ENCODE assay signal across 9 cellular contexts in the genomic region with DNA sequence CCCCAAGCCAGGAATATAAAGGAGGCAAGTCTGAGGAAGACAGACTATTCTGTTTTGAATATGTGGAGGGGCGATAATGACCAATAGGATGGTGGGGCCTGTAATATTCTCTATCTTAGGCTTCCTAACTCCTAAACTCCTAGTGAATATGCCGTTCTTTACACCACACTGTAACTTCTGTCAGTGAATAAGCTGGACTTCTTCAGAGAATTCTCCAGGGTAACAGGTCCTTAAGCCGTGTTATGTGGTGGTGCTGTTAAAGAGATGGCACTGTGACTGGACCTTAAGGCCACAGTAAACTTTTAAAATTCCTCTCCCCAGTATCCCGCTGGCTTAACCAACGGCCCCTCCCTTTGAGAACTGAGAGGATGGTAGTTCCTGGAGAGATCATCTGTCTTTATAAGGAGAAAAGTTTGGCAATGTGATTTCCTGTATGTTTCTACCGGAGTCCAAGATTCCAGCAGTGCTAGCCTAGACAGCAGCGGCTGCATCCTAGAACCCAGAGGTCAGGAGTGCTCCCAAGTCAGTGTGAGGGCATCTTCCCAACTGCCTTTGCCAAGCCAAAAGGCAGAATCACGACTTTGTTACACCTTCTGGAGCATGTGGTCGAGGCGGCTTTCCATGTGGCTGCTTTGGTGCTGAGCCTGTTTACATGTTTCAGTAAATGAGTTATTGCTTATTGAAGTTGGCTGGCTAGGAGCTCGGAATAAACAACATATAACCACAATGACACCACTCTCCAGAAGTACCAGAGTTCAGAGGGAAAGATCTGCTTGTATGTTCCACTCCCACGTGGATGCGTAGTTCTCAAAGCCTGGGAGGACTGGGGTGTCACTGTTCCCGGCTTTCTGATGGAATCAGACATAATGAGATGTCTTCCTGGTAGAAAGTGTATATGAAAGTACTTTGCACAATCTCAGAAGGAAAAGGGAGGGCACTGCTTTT. TPM values are rescaled to one million over a fixed set of nuclear protein-coding genes. Genes with fewer than 3 reads are reported as not detected.
A peak's percentile ranks its signal among the peaks of the same experiment; 100 is the strongest.
DNase-seq lines count a peak whose midpoint lies in the region; ATAC-seq and TF ChIP-seq lines count a peak whose summit lies in the region.
"Had no signal": no experiment of that assay in that cellular context is flagged by ENCODE, and none has a peak within 500 bp of the region (broad histone marks: within the 10 kb centered on the region; RNA-seq: fewer than 3 reads in every experiment).

No MANE protein-coding gene starts in this region.

- no peaks in the 10 kb centered on the region for H3K27me3 ChIP-seq in PC-9 (ENCODE audit: insufficient read depth, low read depth)

- no peaks in the 10 kb centered on the region for H3K27me3 Mint-ChIP-seq in osteocyte (ENCODE audit: unreplicated experiment)

- no peak overlapping the region for H2AFZ ChIP-seq in PC-9

- H3K36me3 ChIP-seq in PC-9 (ENCODE audit: low read depth), result no peaks in the 10 kb centered on the region

- no peak for ATAC-seq in HG02852 (IDR thresholded peaks at IDR 0.05; ENCODE audit: unreplicated experiment)

- no peaks in the 10 kb centered on the region for H3K9me3 Mint-ChIP-seq in osteocyte (ENCODE audit: unreplicated experiment)

- TF ChIP-seq CTCF in AG10803 (conservative IDR thresholded peaks at IDR 0.05; ENCODE audit: low read length) (no peak), PC-9 (conservative IDR thresholded peaks at IDR 0.05) (no peak), osteocyte (IDR thresholded peaks at IDR 0.05) (no peak)

- BruUV-seq in PC-9 (replicated peaks; lab: Mats Ljungman, UMichigan), result no TSS peak

- no peaks in the 10 kb centered on the region for H3K9me2 ChIP-seq in PC-9 (ENCODE audit: insufficient read depth)

- POLR2A ChIA-PET in PC-9 (lab: Charles Lee; ENCODE audit: unreplicated experiment), result no interaction called here

- peaks cover 79% of the 10 kb centered on the region for H3K4me1 Mint-ChIP-seq in osteocyte (ENCODE audit: unreplicated experiment)

- H3K27ac ChIP-seq in PC-9, result peak overlapping the region; percentile 98

- peaks cover 82% of the 10 kb centered on the region for H3F3A ChIP-seq in PC-9 (ENCODE audit: insufficient read depth, low read depth)

- peak overlapping the region; percentile 91 for H3K27ac Mint-ChIP-seq in osteocyte (ENCODE audit: unreplicated experiment)

- peaks cover 27% of the 10 kb centered on the region for H3K79me2 ChIP-seq in PC-9 (ENCODE audit: low read depth)

- intact Hi-C loops in PC-9 (cut with micrococcal nuclease; ENCODE audit: unreplicated experiment), result no loop called here

- H3K4me1 ChIP-seq in PC-9 (replicated peaks; ENCODE audit: insufficient read depth), result peaks cover 91% of the 10 kb centered on the region

- peak overlapping the region; percentile 1 for H3K4me3 Mint-ChIP-seq in osteocyte (ENCODE audit: unreplicated experiment)

- CTCF ChIA-PET in PC-9 (lab: Charles Lee), result no interaction called here

- no peaks in the 10 kb centered on the region for H4K20me1 ChIP-seq in PC-9 (ENCODE audit: insufficient read depth)

- H3K36me3 Mint-ChIP-seq in osteocyte (ENCODE audit: unreplicated experiment), result no peaks in the 10 kb centered on the region

- peak overlapping the region; percentile 57; the same call in 1 of the 2 replicates for H3K4me2 ChIP-seq in PC-9

- DNase-seq in AG10803 (ENCODE audit: low read depth) (peak; percentile 100), PC-9 (no peak), fibroblast of gingiva (ENCODE audit: low read depth) (peak; percentile 97), osteocyte (ENCODE audit: extremely low spot score, unreplicated experiment) (no peak), OCI-M1 (lab: John Stamatoyannopoulos, UW) (no peak), medulla oblongata (ENCODE audit: extremely low spot score) (no peak)
- no peak for DNase-seq in stimulated activated CD4-positive, alpha-beta T cell treated with anti-CD3 and anti-CD28 coated beads, Interleukin-1b, Interleukin-23, amount 100 ng/mL, for 48 hours
- DNase-seq: NCI-H2171 treated with DMSO at 0.1 percent for 48 hours had no signal

- H3K9me3 ChIP-seq in PC-9 (ENCODE audit: insufficient read depth, low read depth), result no peaks in the 10 kb centered on the region

- H3K4me3 ChIP-seq in AG10803 (ENCODE audit: low read length) (0 out of 2 replicates have a peak overlapping the region, but pooled peaks have one; percentile 9), PC-9 (no peak overlapping the region)

RNA-seq across cellular contexts. Expression of a gene that starts 41.0 kb away (rescaled TPM):
- total RNA-seq in PC-9 (2021) (11.8 and 13.5 TPM in 2 replicates), osteocyte (6.9 and 7.9 TPM in 2 replicates)

RNA-seq across cellular contexts. Expression of a gene that starts 41.2 kb away (rescaled TPM):
- 31.4 and 41.8 TPM in 2 replicates for total RNA-seq in PC-9 (2021)
- 38.6 and 40.1 TPM in 2 replicates for total RNA-seq in osteocyte

Comparison
In these comparisons a context has a peak if more than half of its experiments do, and no peak if none do; other contexts are left out.
1. DNase-seq: peak in AG10803 (single experiment) and fibroblast of gingiva (single experiment); none in PC-9 (0 of 2), osteocyte (single experiment), OCI-M1 (single experiment), stimulated activated CD4-positive, alpha-beta T cell treated with anti-CD3 and anti-CD28 coated beads, Interleukin-1b, Interleukin-23, amount 100 ng/mL, for 48 hours (single experiment) and medulla oblongata (single experiment).